Comparison of ENCODE assay signal across 16 cellular contexts in genomic region chr15:79172032-79172481, GRCh38.
DNase-seq lines count a peak whose midpoint lies in the region; ATAC-seq and TF ChIP-seq lines count a peak whose summit lies in the region.
"Had no signal": no experiment of that assay in that cellular context is flagged by ENCODE, and none has a peak within 500 bp of the region (broad histone marks: within the 10 kb centered on the region; RNA-seq: fewer than 3 reads in every experiment).

No MANE protein-coding gene starts in this region.

- H3K36me3 ChIP-seq in body of pancreas (replicated peaks in 1 of 2; ENCODE audit: insufficient read depth in 1 of 2, low read depth in 2 of 2): no peaks in the 10 kb centered on the region

- WGBS in body of pancreas, 2 donors: 28 to 34% methylated on average over 6 to 7 of the region's 7 CpGs

- intact Hi-C loops in body of pancreas (cut with DNase I): no loop called here
- intact Hi-C loops in CD14-positive monocyte (cut with micrococcal nuclease): no loop called here

- H3K4me3 Mint-ChIP-seq in HFFc6: no peak overlapping the region
- no peak overlapping the region for H3K4me3 Mint-ChIP-seq in nephron
- peak overlapping the region in 1 of 2 donors; percentile 13 for H3K4me3 Mint-ChIP-seq in CD14-positive monocyte
- H3K4me3 Mint-ChIP-seq: activated CD4-positive, alpha-beta T cell treated with anti-CD3 and anti-CD28 coated beads, Interleukin-2, amount 10 ng/mL, durations not matched to agents 7 days and 5 days; dendritic cell treated with granulocyte-macrophage colony-stimulating factor and Interleukin-4, amounts not matched to agents 40 ng/mL and 50 ng/mL, for 4 days had no signal

- peaks cover 23% of the 10 kb centered on the region for H3K27me3 Mint-ChIP-seq in HFFc6 (ENCODE audit: insufficient read depth)
- H3K27me3 Mint-ChIP-seq in nephron (ENCODE audit: low read depth): peaks cover 60% of the 10 kb centered on the region
- H3K27me3 Mint-ChIP-seq in CD14-positive monocyte (ENCODE audit: low read depth in 3 of 3): peaks cover 20 to 32% (median 20%) of the 10 kb centered on the region in 3 donors

- no peaks in the 10 kb centered on the region for H3K36me3 Mint-ChIP-seq in HFFc6 (ENCODE audit: low read depth)
- H3K36me3 Mint-ChIP-seq in nephron (ENCODE audit: low read depth): no peaks in the 10 kb centered on the region
- H3K36me3 Mint-ChIP-seq in CD14-positive monocyte: no peaks in the 10 kb centered on the region

- H3K9me3 Mint-ChIP-seq in HFFc6: no peaks in the 10 kb centered on the region
- no peaks in the 10 kb centered on the region for H3K9me3 Mint-ChIP-seq in nephron
- H3K9me3 Mint-ChIP-seq in CD14-positive monocyte: peaks cover 0 to 3% (median 0%) of the 10 kb centered on the region in 7 donors
- H3K9me3 Mint-ChIP-seq: activated CD4-positive, alpha-beta T cell treated with anti-CD3 and anti-CD28 coated beads, Interleukin-2, amount 10 ng/mL, durations not matched to agents 7 days and 5 days; activated T-helper 2 cell treated with anti-CD3 and anti-CD28 coated beads, Interferon-gamma antibody, Interleukin-2, Interleukin-4, amounts not matched to agents 10 μg/mL and 5 μg/mL and 100 μg/mL, durations not matched to agents 14 hours and 24 hours and 36 hours; dendritic cell treated with granulocyte-macrophage colony-stimulating factor and Interleukin-4, amounts not matched to agents 40 ng/mL and 50 ng/mL, for 4 days had no signal

- H3K4me1 ChIP-seq in body of pancreas: peaks cover 4% of the 10 kb centered on the region

- DNase-seq in D341Med (ENCODE audit: low spot score) (peak; percentile 50), HFFc6 (no peak), body of pancreas (peak; percentile 33 to 59 (median 46)), CD14-positive monocyte (ENCODE audit: low spot score) (no peak), NCI-H446 treated with DMSO at 0.1 percent for 48 hours (lab: John Stamatoyannopoulos, UW) (no peak), HK-2 (ENCODE audit: unreplicated experiment) (no peak)
- no peak for DNase-seq in activated T-cell treated with anti-CD3 and anti-CD28 coated beads, Interleukin-2, amount 50 U/mL, for 48 hours
- DNase-seq: activated CD4-positive, alpha-beta T cell treated with anti-CD3 and anti-CD28 coated beads, Interleukin-2, amount 10 ng/mL, durations not matched to agents 7 days and 5 days; anterior cingulate cortex; EL; NCI-H1092; NCI-H2227 treated with DMSO at 0.1 percent for 48 hours; stimulated activated CD8-positive, alpha-beta memory T cell treated with anti-CD3 and anti-CD28 coated beads, Interleukin-4, amount 100 ng/mL, for 48 hours had no signal

- H3K27ac ChIP-seq in body of pancreas: no peak overlapping the region

- TF ChIP-seq POLR2A in body of pancreas (IDR thresholded peaks at IDR 0.05): no peak

- no peak overlapping the region for H3K4me3 ChIP-seq in body of pancreas

- no peaks in the 10 kb centered on the region for H3K27me3 ChIP-seq in body of pancreas

- TF ChIP-seq CTCF in HFFc6 (IDR thresholded peaks at IDR 0.05) (peak; percentile 12; the same call in 1 of the 2 replicates), body of pancreas (IDR thresholded peaks at IDR 0.05) (peak in 4 of 7 experiments; percentile 22 to 33 (median 24)), nephron (IDR thresholded peaks at IDR 0.05; ENCODE audit: unreplicated experiment in 3 of 3) (peak in 2 of 3 experiments; percentile 11 to 31), CD14-positive monocyte (IDR thresholded peaks at IDR 0.05) (no peak)

- H3K27ac Mint-ChIP-seq in HFFc6: no peak overlapping the region
- no peak overlapping the region for H3K27ac Mint-ChIP-seq in nephron
- no peak overlapping the region for H3K27ac Mint-ChIP-seq in CD14-positive monocyte
- H3K27ac Mint-ChIP-seq: activated CD4-positive, alpha-beta T cell treated with anti-CD3 and anti-CD28 coated beads, Interleukin-2, amount 10 ng/mL, durations not matched to agents 7 days and 5 days; activated T-helper 2 cell treated with anti-CD3 and anti-CD28 coated beads, Interferon-gamma antibody, Interleukin-2, Interleukin-4, amounts not matched to agents 10 μg/mL and 5 μg/mL and 100 μg/mL, durations not matched to agents 14 hours and 24 hours and 36 hours; dendritic cell treated with granulocyte-macrophage colony-stimulating factor and Interleukin-4, amounts not matched to agents 40 ng/mL and 50 ng/mL, for 4 days had no signal

- peak; percentile 21 for ATAC-seq in body of pancreas

- H3K9me3 ChIP-seq in body of pancreas: no peaks in the 10 kb centered on the region

- H3K4me1 Mint-ChIP-seq in HFFc6 (ENCODE audit: low read depth) (peaks cover 6% of the 10 kb centered on the region; the same call in 1 of the 2 replicates), nephron (peaks cover 25% of the 10 kb centered on the region), CD14-positive monocyte (no peaks in the 10 kb centered on the region)
- H3K4me1 Mint-ChIP-seq: activated CD4-positive, alpha-beta T cell treated with anti-CD3 and anti-CD28 coated beads, Interleukin-2, amount 10 ng/mL, durations not matched to agents 7 days and 5 days had no signal

Comparison
In these comparisons a context has a peak if more than half of its experiments do, and no peak if none do; other contexts are left out.
1. DNase-seq: peak in D341Med (single experiment) and body of pancreas (4 of 4); none in HFFc6 (single experiment), CD14-positive monocyte (single experiment), NCI-H446 treated with DMSO at 0.1 percent for 48 hours (single experiment), activated T-cell treated with anti-CD3 and anti-CD28 coated beads, Interleukin-2, amount 50 U/mL, for 48 hours (0 of 2) and HK-2 (single experiment).